ENCODE assay signal across 1 cellular context in the genomic region with DNA sequence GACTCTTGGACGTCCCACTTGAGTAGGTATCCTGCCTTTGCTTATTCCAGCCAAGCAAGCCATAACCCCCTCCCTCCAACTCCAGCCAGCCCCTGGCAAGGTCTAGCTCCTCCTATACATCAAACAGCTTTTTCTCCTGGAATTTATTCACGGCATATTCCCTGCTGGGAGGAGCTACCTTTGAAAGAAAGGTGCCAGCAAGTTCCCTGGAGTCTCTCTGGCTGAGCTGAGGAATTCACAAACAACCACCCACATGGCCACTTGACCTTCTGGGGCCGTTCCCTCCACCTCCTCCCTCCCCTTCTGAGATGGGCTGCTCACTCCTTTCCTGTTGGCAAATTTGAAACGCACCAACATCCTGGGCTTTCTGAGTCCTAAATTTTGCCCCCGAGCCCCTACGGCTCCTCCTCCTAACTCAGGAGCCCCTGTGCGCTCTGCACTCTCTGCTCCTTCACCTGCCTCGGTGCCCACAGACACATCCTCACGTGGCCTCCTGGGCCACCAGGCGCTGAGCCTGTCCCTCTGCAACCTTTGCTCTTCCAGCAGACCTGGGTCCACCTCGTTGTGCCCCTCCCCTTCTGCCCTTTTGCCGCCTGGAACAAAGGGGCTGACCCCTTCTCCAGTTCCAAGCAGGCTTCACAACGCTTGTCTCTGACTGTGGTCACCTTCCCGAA.
TF ChIP-seq lines count a peak whose summit lies in the region.

No MANE protein-coding gene starts in this region.

TF ChIP-seq in HepG2, 621 proteins besides CTCF, POLR2A, EP300 and RAD21 (continued from another document):
- TF ChIP-seq, protein P1, sequence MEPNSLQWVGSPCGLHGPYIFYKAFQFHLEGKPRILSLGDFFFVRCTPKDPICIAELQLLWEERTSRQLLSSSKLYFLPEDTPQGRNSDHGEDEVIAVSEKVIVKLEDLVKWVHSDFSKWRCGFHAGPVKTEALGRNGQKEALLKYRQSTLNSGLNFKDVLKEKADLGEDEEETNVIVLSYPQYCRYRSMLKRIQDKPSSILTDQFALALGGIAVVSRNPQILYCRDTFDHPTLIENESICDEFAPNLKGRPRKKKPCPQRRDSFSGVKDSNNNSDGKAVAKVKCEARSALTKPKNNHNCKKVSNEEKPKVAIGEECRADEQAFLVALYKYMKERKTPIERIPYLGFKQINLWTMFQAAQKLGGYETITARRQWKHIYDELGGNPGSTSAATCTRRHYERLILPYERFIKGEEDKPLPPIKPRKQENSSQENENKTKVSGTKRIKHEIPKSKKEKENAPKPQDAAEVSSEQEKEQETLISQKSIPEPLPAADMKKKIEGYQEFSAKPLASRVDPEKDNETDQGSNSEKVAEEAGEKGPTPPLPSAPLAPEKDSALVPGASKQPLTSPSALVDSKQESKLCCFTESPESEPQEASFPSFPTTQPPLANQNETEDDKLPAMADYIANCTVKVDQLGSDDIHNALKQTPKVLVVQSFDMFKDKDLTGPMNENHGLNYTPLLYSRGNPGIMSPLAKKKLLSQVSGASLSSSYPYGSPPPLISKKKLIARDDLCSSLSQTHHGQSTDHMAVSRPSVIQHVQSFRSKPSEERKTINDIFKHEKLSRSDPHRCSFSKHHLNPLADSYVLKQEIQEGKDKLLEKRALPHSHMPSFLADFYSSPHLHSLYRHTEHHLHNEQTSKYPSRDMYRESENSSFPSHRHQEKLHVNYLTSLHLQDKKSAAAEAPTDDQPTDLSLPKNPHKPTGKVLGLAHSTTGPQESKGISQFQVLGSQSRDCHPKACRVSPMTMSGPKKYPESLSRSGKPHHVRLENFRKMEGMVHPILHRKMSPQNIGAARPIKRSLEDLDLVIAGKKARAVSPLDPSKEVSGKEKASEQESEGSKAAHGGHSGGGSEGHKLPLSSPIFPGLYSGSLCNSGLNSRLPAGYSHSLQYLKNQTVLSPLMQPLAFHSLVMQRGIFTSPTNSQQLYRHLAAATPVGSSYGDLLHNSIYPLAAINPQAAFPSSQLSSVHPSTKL (CRISPR knock-in tag; IDR thresholded peaks at IDR 0.05): peak; percentile 73
- TF ChIP-seq KDM6A (CRISPR knock-in tag; IDR thresholded peaks at IDR 0.05; ENCODE audit: low read depth) (peak; percentile 53; the same call in 1 of the 2 replicates), ZMAT3 (CRISPR knock-in tag; conservative IDR thresholded peaks at IDR 0.05) (0 out of 2 replicates have a peak, but pooled peaks have one; percentile 6), NCOA2 (CRISPR knock-in tag; IDR thresholded peaks at IDR 0.05) (peak; percentile 75)
- TF ChIP-seq, protein P2, sequence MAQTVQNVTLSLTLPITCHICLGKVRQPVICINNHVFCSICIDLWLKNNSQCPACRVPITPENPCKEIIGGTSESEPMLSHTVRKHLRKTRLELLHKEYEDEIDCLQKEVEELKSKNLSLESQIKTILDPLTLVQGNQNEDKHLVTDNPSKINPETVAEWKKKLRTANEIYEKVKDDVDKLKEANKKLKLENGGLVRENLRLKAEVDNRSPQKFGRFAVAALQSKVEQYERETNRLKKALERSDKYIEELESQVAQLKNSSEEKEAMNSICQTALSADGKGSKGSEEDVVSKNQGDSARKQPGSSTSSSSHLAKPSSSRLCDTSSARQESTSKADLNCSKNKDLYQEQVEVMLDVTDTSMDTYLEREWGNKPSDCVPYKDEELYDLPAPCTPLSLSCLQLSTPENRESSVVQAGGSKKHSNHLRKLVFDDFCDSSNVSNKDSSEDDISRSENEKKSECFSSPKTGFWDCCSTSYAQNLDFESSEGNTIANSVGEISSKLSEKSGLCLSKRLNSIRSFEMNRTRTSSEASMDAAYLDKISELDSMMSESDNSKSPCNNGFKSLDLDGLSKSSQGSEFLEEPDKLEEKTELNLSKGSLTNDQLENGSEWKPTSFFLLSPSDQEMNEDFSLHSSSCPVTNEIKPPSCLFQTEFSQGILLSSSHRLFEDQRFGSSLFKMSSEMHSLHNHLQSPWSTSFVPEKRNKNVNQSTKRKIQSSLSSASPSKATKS (CRISPR knock-in tag; IDR thresholded peaks at IDR 0.05): no peak
